19 cellular contexts compared by ENCODE assay signal in genomic region chr21:42340187-42340586, GRCh38. TPM values are rescaled to one million over a fixed set of nuclear protein-coding genes. Genes with fewer than 3 reads are reported as not detected.
DNase-seq lines count a peak whose midpoint lies in the region; TF ChIP-seq lines count a peak whose summit lies in the region.
"Had no signal": no experiment of that assay in that cellular context is flagged by ENCODE, and none has a peak within 500 bp of the region (broad histone marks: within the 10 kb centered on the region; RNA-seq: fewer than 3 reads in every experiment).

No MANE protein-coding gene starts in this region.

- H3K4me3 ChIP-seq in coronary artery (no peak overlapping the region), hepatocyte (no peak overlapping the region)

- H3K36me3 ChIP-seq in hepatocyte (replicated peaks; ENCODE audit: insufficient read depth, low read depth), result no peaks in the 10 kb centered on the region

- no peaks in the 10 kb centered on the region for H3K79me2 ChIP-seq in hepatocyte

- no peak overlapping the region for H3K27ac Mint-ChIP-seq in activated T-cell treated with anti-CD3 and anti-CD28 coated beads, Interleukin-2, amount 50 U/mL, for 24 hours
- peak overlapping the region; percentile 69 for H3K27ac Mint-ChIP-seq in progenitor cell of endocrine pancreas
- H3K27ac Mint-ChIP-seq: H9 had no signal

- no peak for TF ChIP-seq CTCF in coronary artery (IDR thresholded peaks at IDR 0.05)
- no peak for TF ChIP-seq CTCF in progenitor cell of endocrine pancreas (IDR thresholded peaks at IDR 0.05; ENCODE audit: unreplicated experiment)
- no peak for TF ChIP-seq CTCF in hepatocyte (IDR thresholded peaks at IDR 0.05; ENCODE audit: poor library complexity)

- peak; percentile 15 for DNase-seq in activated T-cell treated with anti-CD3 and anti-CD28 coated beads, Interleukin-2, amount 50 U/mL, for 24 hours
- DNase-seq in activated T-cell treated with anti-CD3 and anti-CD28 coated beads for 4 hours (no peak), coronary artery (ENCODE audit: low spot score) (peak; percentile 45), progenitor cell of endocrine pancreas (ENCODE audit: low spot score, unreplicated experiment) (no peak), ureter (ENCODE audit: low spot score) (peak; percentile 15), NOMO-1 treated with dmso at 0.1 percent for 144 hours (lab: John Stamatoyannopoulos, UW; ENCODE audit: unreplicated experiment) (no peak), epidermal melanocyte (ENCODE audit: insufficient read length, low spot score) (no peak), hepatocyte (ENCODE audit: low spot score) (no peak)
- DNase-seq: C1 segment of cervical spinal cord; CD8-positive, alpha-beta memory T cell; DMS79; H9; NCI-H1417; NCI-H187 treated with DMSO at 0.1 percent for 48 hours; NCI-H446; NCI-H526 treated with DMSO at 0.1 percent for 48 hours had no signal

- H3K9me3 ChIP-seq in hepatocyte (ENCODE audit: low read depth), result no peaks in the 10 kb centered on the region

- no peak overlapping the region for H3K4me2 ChIP-seq in hepatocyte
- H3K4me2 ChIP-seq: KMS-11 had no signal

- WGBS in hepatocyte (ENCODE audit: low lambda C conversion rate, missing lambda C conversion rate), result 68% methylated on average over 7 of the region's 7 CpGs

- H3K27me3 ChIP-seq in hepatocyte, result no peaks in the 10 kb centered on the region

- H3K9me2 ChIP-seq in hepatocyte (replicated peaks; ENCODE audit: insufficient read depth), result no peaks in the 10 kb centered on the region

- H3K9me3 Mint-ChIP-seq in activated T-cell treated with anti-CD3 and anti-CD28 coated beads, Interleukin-2, amount 50 U/mL, for 24 hours, result no peaks in the 10 kb centered on the region
- no peaks in the 10 kb centered on the region for H3K9me3 Mint-ChIP-seq in progenitor cell of endocrine pancreas (ENCODE audit: low read depth)
- H3K9me3 Mint-ChIP-seq: CD8-positive, alpha-beta memory T cell had no signal

- peaks cover 6% of the 10 kb centered on the region for H3K4me1 ChIP-seq in hepatocyte (ENCODE audit: insufficient read depth)

- no peak overlapping the region for H3K27ac ChIP-seq in coronary artery
- H3K27ac ChIP-seq in hepatocyte, result no peak overlapping the region
- H3K27ac ChIP-seq: KMS-11 had no signal

- H3K4me1 Mint-ChIP-seq in activated T-cell treated with anti-CD3 and anti-CD28 coated beads, Interleukin-2, amount 50 U/mL, for 24 hours (ENCODE audit: low read depth), result peaks cover 14% of the 10 kb centered on the region
- H3K4me1 Mint-ChIP-seq in progenitor cell of endocrine pancreas (ENCODE audit: low read depth), result peaks cover 10% of the 10 kb centered on the region

- no peak overlapping the region for H3K4me3 Mint-ChIP-seq in activated T-cell treated with anti-CD3 and anti-CD28 coated beads, Interleukin-2, amount 50 U/mL, for 24 hours
- H3K4me3 Mint-ChIP-seq in progenitor cell of endocrine pancreas (ENCODE audit: low read depth), result no peak overlapping the region
- H3K4me3 Mint-ChIP-seq: CD8-positive, alpha-beta memory T cell; H9 had no signal

- no peak overlapping the region for H2AFZ ChIP-seq in hepatocyte

- no peaks in the 10 kb centered on the region for H3K36me3 Mint-ChIP-seq in activated T-cell treated with anti-CD3 and anti-CD28 coated beads, Interleukin-2, amount 50 U/mL, for 24 hours (ENCODE audit: low read depth)
- H3K36me3 Mint-ChIP-seq in progenitor cell of endocrine pancreas (ENCODE audit: insufficient read depth), result no peaks in the 10 kb centered on the region
- H3K36me3 Mint-ChIP-seq: CD8-positive, alpha-beta memory T cell had no signal

- H4K20me1 ChIP-seq in hepatocyte (ENCODE audit: insufficient read depth, poor library complexity, severe bottlenecking), result no peaks in the 10 kb centered on the region

- H3K27me3 Mint-ChIP-seq in activated T-cell treated with anti-CD3 and anti-CD28 coated beads, Interleukin-2, amount 50 U/mL, for 24 hours, result no peaks in the 10 kb centered on the region
- H3K27me3 Mint-ChIP-seq in progenitor cell of endocrine pancreas, result no peaks in the 10 kb centered on the region

RNA-seq across cellular contexts. Expression of gene TFF2, which starts 10.6 kb away (rescaled TPM):
- not detected in 2 replicates for total RNA-seq in progenitor cell of endocrine pancreas
- total RNA-seq in ureter, result not detected
- 15.5 and 23.9 TPM in 2 replicates for total RNA-seq in hepatocyte
- polyA plus RNA-seq in hepatocyte, result 28.1 and 58.7 TPM in 2 replicates
- total RNA-seq: A673; CD8-positive, alpha-beta memory T cell; H9; Right ventricle myocardium inferior had no signal
- polyA plus RNA-seq: CD8-positive, alpha-beta memory T cell had no signal

RNA-seq across cellular contexts. Expression of gene TFF3, which starts 25.0 kb away (rescaled TPM):
- 40.1 and 40.3 TPM in 2 replicates for total RNA-seq in progenitor cell of endocrine pancreas
- 3.0 TPM for total RNA-seq in ureter
- total RNA-seq in hepatocyte, result 84.4 and 92.0 TPM in 2 replicates
- 589 and 696 TPM in 2 replicates for polyA plus RNA-seq in hepatocyte
- total RNA-seq: A673; CD8-positive, alpha-beta memory T cell had no signal
- polyA plus RNA-seq: CD8-positive, alpha-beta memory T cell had no signal

RNA-seq across cellular contexts. Expression of gene TFF1, which starts 26.1 kb away (rescaled TPM):
- total RNA-seq in progenitor cell of endocrine pancreas, result 0.77 TPM in 1 of 2 replicates, not detected in the other
- total RNA-seq in ureter, result 2.6 TPM
- 57.4 and 84.2 TPM in 2 replicates for total RNA-seq in hepatocyte
- polyA plus RNA-seq in hepatocyte, result 140 and 221 TPM in 2 replicates
- total RNA-seq: A673; CD8-positive, alpha-beta memory T cell; H9; Right ventricle myocardium inferior had no signal
- polyA plus RNA-seq: CD8-positive, alpha-beta memory T cell had no signal

RNA-seq across cellular contexts. Expression of gene TMPRSS3, which starts 55.7 kb away (rescaled TPM):
- total RNA-seq in progenitor cell of endocrine pancreas (10.1 and 14.4 TPM in 2 replicates), ureter (1.7 TPM), hepatocyte (1.4 and 1.7 TPM in 2 replicates)
- polyA plus RNA-seq in hepatocyte, result 1.4 and 1.5 TPM in 2 replicates
- total RNA-seq: A673, Right ventricle myocardium inferior had no signal

Comparison
In these comparisons a context has a peak if more than half of its experiments do, and no peak if none do; other contexts are left out.
1. DNase-seq: peak in activated T-cell treated with anti-CD3 and anti-CD28 coated beads, Interleukin-2, amount 50 U/mL, for 24 hours (single experiment), coronary artery (single experiment) and ureter (single experiment); none in activated T-cell treated with anti-CD3 and anti-CD28 coated beads for 4 hours (single experiment), progenitor cell of endocrine pancreas (single experiment), NOMO-1 treated with dmso at 0.1 percent for 144 hours (single experiment), epidermal melanocyte (single experiment) and hepatocyte (single experiment).
2. RNA of gene TFF2, which starts 10.6 kb away (total RNA-seq): 15.5 to 23.9 TPM in hepatocyte; not detected in progenitor cell of endocrine pancreas and not detected in ureter (single experiment); every median in the first group is over 10 times any median in the second.
3. RNA of gene TFF3, which starts 25.0 kb away (total RNA-seq): 84.4 to 92.0 TPM in hepatocyte and 40.1 to 40.3 TPM in progenitor cell of endocrine pancreas; 3.0 TPM in ureter (single experiment); every median in the first group is over 10 times any median in the second.
4. RNA of gene TFF1, which starts 26.1 kb away (total RNA-seq): 57.4 to 84.2 TPM in hepatocyte; 2.6 TPM in ureter (single experiment) and 0.77 TPM in progenitor cell of endocrine pancreas; every median in the first group is over 10 times any median in the second.